21 cellular contexts compared by ENCODE assay signal in genomic region chr6:157552956-157553485, GRCh38.
DNase-seq lines count a peak whose midpoint lies in the region; ATAC-seq and TF ChIP-seq lines count a peak whose summit lies in the region.
"Had no signal": no experiment of that assay in that cellular context is flagged by ENCODE, and none has a peak within 500 bp of the region (broad histone marks: within the 10 kb centered on the region; RNA-seq: fewer than 3 reads in every experiment).

No MANE protein-coding gene starts in this region.

- H3K23me2 ChIP-seq in H9 (ENCODE audit: insufficient read length, low read depth, low read length, poor library complexity, severe bottlenecking): peaks cover 4% of the 10 kb centered on the region

- H3K79me2 ChIP-seq in H9 (ENCODE audit: insufficient read depth, low read length): no peaks in the 10 kb centered on the region

- ATAC-seq in stimulated activated memory B cell treated with anti-CD40 and anti-IgM and Interleukin-4, amounts not matched to agents 10 μg/mL and 1 μg/mL and 100 μg/mL, for 72 hours: no peak
- ATAC-seq in HG03342 (IDR thresholded peaks at IDR 0.05; ENCODE audit: unreplicated experiment): no peak
- ATAC-seq: Right ventricle myocardium inferior had no signal

- H3K4ac ChIP-seq in H9 (ENCODE audit: low read depth, low read length): no peak overlapping the region

- DNase-seq in H9 (no peak), DMS153 treated with DMSO at 0.1 percent for 48 hours (lab: John Stamatoyannopoulos, UW; ENCODE audit: unreplicated experiment) (no peak), HuH-7 (ENCODE audit: low spot score) (no peak)
- DNase-seq: CD8-positive, alpha-beta memory T cell; GF-D8; HFFc6; MV-4-11; NCI-H1105 treated with DMSO at 0.1 percent for 48 hours; NCI-H1694; NCI-H2081; NCI-H446 treated with DMSO at 0.1 percent for 48 hours; NCI-H526 treated with DMSO at 0.1 percent for 48 hours; OCI-M1 had no signal

- no peaks in the 10 kb centered on the region for H3K9me3 Mint-ChIP-seq in H9
- no peaks in the 10 kb centered on the region for H3K9me3 Mint-ChIP-seq in stimulated activated memory B cell treated with anti-CD40 and anti-IgM and Interleukin-4, amounts not matched to agents 10 μg/mL and 1 μg/mL and 100 μg/mL, for 72 hours
- H3K9me3 Mint-ChIP-seq: HFFc6 had no signal

- H3K56ac ChIP-seq in H9 (ENCODE audit: insufficient read length, low read depth, low read length): no peak overlapping the region

- peak overlapping the region; percentile 29 for H3K27ac ChIP-seq in H9 (ENCODE audit: insufficient read length, low read depth, low read length)
- peak overlapping the region; percentile 77 for H3K27ac ChIP-seq in ectodermal cell (ENCODE audit: insufficient read depth, low read depth, low read length, poor library complexity, severe bottlenecking)
- H3K27ac ChIP-seq in iPS-18a (ENCODE audit: low read length): no peak overlapping the region
- H3K27ac ChIP-seq: C4-2B, HL-60, SJSA1 had no signal

- H3K18ac ChIP-seq in H9 (ENCODE audit: insufficient read length, low read depth, low read length): no peak overlapping the region

- H3K4me3 Mint-ChIP-seq in H9: peak overlapping the region in 1 of 2 experiments; percentile 56; a peak in 3 of 5 replicates
- H3K4me3 Mint-ChIP-seq in stimulated activated memory B cell treated with anti-CD40 and anti-IgM and Interleukin-4, amounts not matched to agents 10 μg/mL and 1 μg/mL and 100 μg/mL, for 72 hours: no peak overlapping the region
- H3K4me3 Mint-ChIP-seq: CD8-positive, alpha-beta memory T cell; HFFc6 had no signal

- no peak overlapping the region for H2AFZ ChIP-seq in H9 (ENCODE audit: low read length)

- H2BK12ac ChIP-seq in H9 (ENCODE audit: insufficient read length, low read depth, low read length): no peak overlapping the region

- peaks cover 58 to 59% of the 10 kb centered on the region in 2 experiments for H3K4me1 Mint-ChIP-seq in H9
- H3K4me1 Mint-ChIP-seq in stimulated activated memory B cell treated with anti-CD40 and anti-IgM and Interleukin-4, amounts not matched to agents 10 μg/mL and 1 μg/mL and 100 μg/mL, for 72 hours: peaks cover 77% of the 10 kb centered on the region

- no peak for TF ChIP-seq CTCF in H9 (conservative IDR thresholded peaks at IDR 0.05)

- no peak overlapping the region for H2BK120ac ChIP-seq in H9 (ENCODE audit: low read depth, low read length, poor library complexity, severe bottlenecking)

- H3K4me2 ChIP-seq in H9 (ENCODE audit: insufficient read depth, insufficient read length, low read length): peak overlapping the region; percentile 4

- H3K36me3 Mint-ChIP-seq in H9 (ENCODE audit: insufficient read depth in 1 of 3, low read depth in 3 of 3): peaks cover 0 to 6% (median 0%) of the 10 kb centered on the region in 3 experiments; a peak in 2 of 7 replicates
- peaks cover 24% of the 10 kb centered on the region for H3K36me3 Mint-ChIP-seq in stimulated activated memory B cell treated with anti-CD40 and anti-IgM and Interleukin-4, amounts not matched to agents 10 μg/mL and 1 μg/mL and 100 μg/mL, for 72 hours
- H3K36me3 Mint-ChIP-seq: CD8-positive, alpha-beta memory T cell had no signal

- H2BK20ac ChIP-seq in H9 (ENCODE audit: low read depth, low read length, poor library complexity, severe bottlenecking): no peak overlapping the region

- no peaks in the 10 kb centered on the region for H3K9me3 ChIP-seq in H9 (ENCODE audit: control insufficient read depth, low read depth, low read length)
- no peaks in the 10 kb centered on the region for H3K9me3 ChIP-seq in ectodermal cell (ENCODE audit: control insufficient read depth, low read length)
- no peaks in the 10 kb centered on the region for H3K9me3 ChIP-seq in iPS-18a (ENCODE audit: control insufficient read depth, low read depth, low read length)
- H3K9me3 ChIP-seq: SJSA1 had no signal

- H3K4me1 ChIP-seq in H9 (ENCODE audit: insufficient read depth, low read length) (peaks cover 16% of the 10 kb centered on the region), ectodermal cell (ENCODE audit: control insufficient read depth, insufficient read depth, low read length) (peaks cover 45% of the 10 kb centered on the region), iPS-18a (ENCODE audit: control insufficient read depth, low read depth, low read length) (peaks cover 43% of the 10 kb centered on the region)
- H3K4me1 ChIP-seq: SJSA1 had no signal

- H3K14ac ChIP-seq in H9 (ENCODE audit: insufficient read depth, low read length): no peak overlapping the region; the same call in 1 of the 2 replicates

- H4K5ac ChIP-seq in H9 (ENCODE audit: insufficient read length, low read depth, low read length): no peak overlapping the region

- no peak overlapping the region for H2BK5ac ChIP-seq in H9 (ENCODE audit: insufficient read length, low read length)

- H3K27ac Mint-ChIP-seq in H9: peak overlapping the region; percentile 6 to 95 (median 45); a peak in 5 of 7 replicates
- H3K27ac Mint-ChIP-seq in stimulated activated memory B cell treated with anti-CD40 and anti-IgM and Interleukin-4, amounts not matched to agents 10 μg/mL and 1 μg/mL and 100 μg/mL, for 72 hours: peak overlapping the region; percentile 79
- H3K27ac Mint-ChIP-seq: HFFc6 had no signal

- peaks cover 27% of the 10 kb centered on the region for H3K27me3 Mint-ChIP-seq in H9 (ENCODE audit: low read depth)
- H3K27me3 Mint-ChIP-seq in stimulated activated memory B cell treated with anti-CD40 and anti-IgM and Interleukin-4, amounts not matched to agents 10 μg/mL and 1 μg/mL and 100 μg/mL, for 72 hours: no peaks in the 10 kb centered on the region

- no CpG with 5 or more reads among the region's 5 CpGs for WGBS in H9 (ENCODE audit: extremely low coverage, insufficient read length, low lambda C conversion rate)
- 79 to 80% methylated on average over 5 of the region's 5 CpGs for WGBS in ectodermal cell, 2 experiments

- no peak overlapping the region for H3K9ac ChIP-seq in H9 (ENCODE audit: extremely low read depth, insufficient read length, low read length)
- H3K9ac ChIP-seq in iPS-18a (ENCODE audit: low read length): no peak overlapping the region

- no peak overlapping the region for H2AK5ac ChIP-seq in H9 (ENCODE audit: insufficient read length, low read length)

- H3K27me3 ChIP-seq in H9 (ENCODE audit: insufficient read depth, low read length) (no peaks in the 10 kb centered on the region; the same call in 1 of the 2 replicates), ectodermal cell (ENCODE audit: control insufficient read depth, insufficient read depth, low read length, poor library complexity, severe bottlenecking) (no peaks in the 10 kb centered on the region), iPS-18a (ENCODE audit: control insufficient read depth, insufficient read depth, low read length) (no peaks in the 10 kb centered on the region)
- H3K27me3 ChIP-seq: SJSA1 had no signal

- no peaks in the 10 kb centered on the region for H3K79me1 ChIP-seq in H9 (ENCODE audit: insufficient read depth, low read depth, low read length, poor library complexity, severe bottlenecking)

- no peak overlapping the region for H3T11ph ChIP-seq in H9 (ENCODE audit: low read length)

- no peak overlapping the region for H4K8ac ChIP-seq in H9 (replicated peaks; ENCODE audit: insufficient read length, low read depth, low read length)

- no peak overlapping the region for H3K23ac ChIP-seq in H9 (ENCODE audit: insufficient read length, low read depth, low read length)

- H3K4me3 ChIP-seq in ectodermal cell (ENCODE audit: insufficient read depth, low read depth, low read length) (no peak overlapping the region), iPS-18a (ENCODE audit: low read length) (peak overlapping the region; percentile 4)
- H3K4me3 ChIP-seq: SJSA1 had no signal

- H2BK15ac ChIP-seq in H9 (ENCODE audit: low read depth, low read length): no peak overlapping the region

- H4K91ac ChIP-seq in H9 (ENCODE audit: insufficient read length, low read depth, low read length): no peak overlapping the region

- no peaks in the 10 kb centered on the region for H4K20me1 ChIP-seq in H9 (ENCODE audit: control insufficient read depth, insufficient read depth, insufficient read length)

- H3K36me3 ChIP-seq in ectodermal cell (ENCODE audit: control insufficient read depth, insufficient read depth, low read length) (no peaks in the 10 kb centered on the region), iPS-18a (ENCODE audit: control insufficient read depth, low read depth, low read length) (no peaks in the 10 kb centered on the region)
- H3K36me3 ChIP-seq: SJSA1 had no signal
